In the genomic region with DNA sequence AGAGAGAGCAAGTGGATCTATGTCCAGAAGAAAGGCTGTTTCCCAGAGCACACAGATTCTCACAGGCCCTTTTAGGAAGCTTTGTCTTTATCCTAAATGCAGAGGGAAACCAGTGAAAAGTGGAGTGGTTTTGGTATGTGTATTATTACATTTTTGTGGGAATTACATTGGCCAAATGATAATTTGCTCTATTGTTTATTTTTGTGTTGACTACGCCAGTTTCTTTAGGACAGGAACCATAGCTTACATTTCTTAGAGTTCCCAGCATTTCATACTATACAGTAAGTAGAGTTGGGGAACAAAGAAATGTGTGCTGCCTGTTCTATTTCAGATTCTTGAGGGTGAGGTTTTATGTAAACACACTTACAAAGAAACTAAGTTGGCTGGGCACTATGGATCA, we compare ENCODE assay signal across 1 cellular context.
TF ChIP-seq lines count a peak whose summit lies in the region.

No MANE protein-coding gene starts in this region.

TF ChIP-seq in GM23338, 12 proteins besides CTCF, POLR2A, EP300 and RAD21 (continued from another document):
- TF ChIP-seq, protein P1, sequence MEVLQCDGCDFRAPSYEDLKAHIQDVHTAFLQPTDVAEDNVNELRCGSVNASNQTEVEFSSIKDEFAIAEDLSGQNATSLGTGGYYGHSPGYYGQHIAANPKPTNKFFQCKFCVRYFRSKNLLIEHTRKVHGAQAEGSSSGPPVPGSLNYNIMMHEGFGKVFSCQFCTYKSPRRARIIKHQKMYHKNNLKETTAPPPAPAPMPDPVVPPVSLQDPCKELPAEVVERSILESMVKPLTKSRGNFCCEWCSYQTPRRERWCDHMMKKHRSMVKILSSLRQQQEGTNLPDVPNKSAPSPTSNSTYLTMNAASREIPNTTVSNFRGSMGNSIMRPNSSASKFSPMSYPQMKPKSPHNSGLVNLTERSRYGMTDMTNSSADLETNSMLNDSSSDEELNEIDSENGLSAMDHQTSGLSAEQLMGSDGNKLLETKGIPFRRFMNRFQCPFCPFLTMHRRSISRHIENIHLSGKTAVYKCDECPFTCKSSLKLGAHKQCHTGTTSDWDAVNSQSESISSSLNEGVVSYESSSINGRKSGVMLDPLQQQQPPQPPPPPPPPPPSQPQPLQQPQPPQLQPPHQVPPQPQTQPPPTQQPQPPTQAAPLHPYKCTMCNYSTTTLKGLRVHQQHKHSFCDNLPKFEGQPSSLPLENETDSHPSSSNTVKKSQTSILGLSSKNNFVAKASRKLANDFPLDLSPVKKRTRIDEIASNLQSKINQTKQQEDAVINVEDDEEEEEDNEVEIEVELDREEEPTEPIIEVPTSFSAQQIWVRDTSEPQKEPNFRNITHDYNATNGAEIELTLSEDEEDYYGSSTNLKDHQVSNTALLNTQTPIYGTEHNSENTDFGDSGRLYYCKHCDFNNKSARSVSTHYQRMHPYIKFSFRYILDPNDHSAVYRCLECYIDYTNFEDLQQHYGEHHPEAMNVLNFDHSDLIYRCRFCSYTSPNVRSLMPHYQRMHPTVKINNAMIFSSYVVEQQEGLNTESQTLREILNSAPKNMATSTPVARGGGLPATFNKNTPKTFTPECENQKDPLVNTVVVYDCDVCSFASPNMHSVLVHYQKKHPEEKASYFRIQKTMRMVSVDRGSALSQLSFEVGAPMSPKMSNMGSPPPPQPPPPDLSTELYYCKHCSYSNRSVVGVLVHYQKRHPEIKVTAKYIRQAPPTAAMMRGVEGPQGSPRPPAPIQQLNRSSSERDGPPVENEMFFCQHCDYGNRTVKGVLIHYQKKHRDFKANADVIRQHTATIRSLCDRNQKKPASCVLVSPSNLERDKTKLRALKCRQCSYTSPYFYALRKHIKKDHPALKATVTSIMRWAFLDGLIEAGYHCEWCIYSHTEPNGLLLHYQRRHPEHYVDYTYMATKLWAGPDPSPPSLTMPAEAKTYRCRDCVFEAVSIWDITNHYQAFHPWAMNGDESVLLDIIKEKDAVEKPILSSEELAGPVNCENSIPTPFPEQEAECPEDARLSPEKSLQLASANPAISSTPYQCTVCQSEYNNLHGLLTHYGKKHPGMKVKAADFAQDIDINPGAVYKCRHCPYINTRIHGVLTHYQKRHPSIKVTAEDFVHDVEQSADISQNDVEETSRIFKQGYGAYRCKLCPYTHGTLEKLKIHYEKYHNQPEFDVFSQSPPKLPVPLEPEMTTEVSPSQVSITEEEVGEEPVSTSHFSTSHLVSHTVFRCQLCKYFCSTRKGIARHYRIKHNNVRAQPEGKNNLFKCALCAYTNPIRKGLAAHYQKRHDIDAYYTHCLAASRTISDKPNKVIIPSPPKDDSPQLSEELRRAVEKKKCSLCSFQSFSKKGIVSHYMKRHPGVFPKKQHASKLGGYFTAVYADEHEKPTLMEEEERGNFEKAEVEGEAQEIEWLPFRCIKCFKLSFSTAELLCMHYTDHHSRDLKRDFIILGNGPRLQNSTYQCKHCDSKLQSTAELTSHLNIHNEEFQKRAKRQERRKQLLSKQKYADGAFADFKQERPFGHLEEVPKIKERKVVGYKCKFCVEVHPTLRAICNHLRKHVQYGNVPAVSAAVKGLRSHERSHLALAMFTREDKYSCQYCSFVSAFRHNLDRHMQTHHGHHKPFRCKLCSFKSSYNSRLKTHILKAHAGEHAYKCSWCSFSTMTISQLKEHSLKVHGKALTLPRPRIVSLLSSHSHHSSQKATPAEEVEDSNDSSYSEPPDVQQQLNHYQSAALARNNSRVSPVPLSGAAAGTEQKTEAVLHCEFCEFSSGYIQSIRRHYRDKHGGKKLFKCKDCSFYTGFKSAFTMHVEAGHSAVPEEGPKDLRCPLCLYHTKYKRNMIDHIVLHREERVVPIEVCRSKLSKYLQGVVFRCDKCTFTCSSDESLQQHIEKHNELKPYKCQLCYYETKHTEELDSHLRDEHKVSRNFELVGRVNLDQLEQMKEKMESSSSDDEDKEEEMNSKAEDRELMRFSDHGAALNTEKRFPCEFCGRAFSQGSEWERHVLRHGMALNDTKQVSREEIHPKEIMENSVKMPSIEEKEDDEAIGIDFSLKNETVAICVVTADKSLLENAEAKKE (CRISPR knock-in tag; IDR thresholded peaks at IDR 0.05) = no peak
- no peak for TF ChIP-seq JUNB (IDR thresholded peaks at IDR 0.05; ENCODE audit: unreplicated experiment)
- no peak for TF ChIP-seq STAT1 (IDR thresholded peaks at IDR 0.05; ENCODE audit: unreplicated experiment)
- TF ChIP-seq, protein P2, sequence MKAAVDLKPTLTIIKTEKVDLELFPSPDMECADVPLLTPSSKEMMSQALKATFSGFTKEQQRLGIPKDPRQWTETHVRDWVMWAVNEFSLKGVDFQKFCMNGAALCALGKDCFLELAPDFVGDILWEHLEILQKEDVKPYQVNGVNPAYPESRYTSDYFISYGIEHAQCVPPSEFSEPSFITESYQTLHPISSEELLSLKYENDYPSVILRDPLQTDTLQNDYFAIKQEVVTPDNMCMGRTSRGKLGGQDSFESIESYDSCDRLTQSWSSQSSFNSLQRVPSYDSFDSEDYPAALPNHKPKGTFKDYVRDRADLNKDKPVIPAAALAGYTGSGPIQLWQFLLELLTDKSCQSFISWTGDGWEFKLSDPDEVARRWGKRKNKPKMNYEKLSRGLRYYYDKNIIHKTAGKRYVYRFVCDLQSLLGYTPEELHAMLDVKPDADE (IDR thresholded peaks at IDR 0.05) = no peak
- no peak for TF ChIP-seq EZH2phosphoT487 (IDR thresholded peaks at IDR 0.05; ENCODE audit: unreplicated experiment)
- TF ChIP-seq NANOG (IDR thresholded peaks at IDR 0.05; ENCODE audit: borderline replicate concordance) = no peak
- TF ChIP-seq POLR2AphosphoS5 (IDR thresholded peaks at IDR 0.05; ENCODE audit: low read depth) = no peak
- TF ChIP-seq CREB1 (CRISPR knock-in tag; IDR thresholded peaks at IDR 0.05; ENCODE audit: low read depth) = no peak
